In the genomic region with DNA sequence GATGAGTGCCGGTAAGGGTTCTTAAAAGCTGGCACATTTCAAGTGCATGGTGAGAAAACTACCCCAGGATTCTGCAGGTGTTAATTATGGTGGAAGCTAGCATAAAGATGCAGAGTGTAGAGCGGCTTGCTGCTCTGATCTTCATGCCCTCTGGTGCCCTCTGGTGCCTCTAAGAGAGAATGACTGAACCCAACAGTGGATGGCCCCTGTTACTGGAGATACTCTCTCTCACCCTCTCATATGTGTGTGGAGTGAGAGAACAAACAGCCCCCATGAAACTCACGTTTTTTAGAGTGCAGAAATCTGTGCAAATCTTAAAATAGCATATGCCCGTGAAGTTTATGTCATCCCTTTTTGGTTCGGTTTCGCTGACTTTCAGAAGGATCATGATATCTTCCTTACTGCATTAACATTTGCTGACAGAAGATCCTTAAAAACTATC, we compare ENCODE assay signal across 9 cellular contexts.
DNase-seq lines count a peak whose midpoint lies in the region; ATAC-seq and TF ChIP-seq lines count a peak whose summit lies in the region.
"Had no signal": no experiment of that assay in that cellular context is flagged by ENCODE, and none has a peak within 500 bp of the region (broad histone marks: within the 10 kb centered on the region; RNA-seq: fewer than 3 reads in every experiment).

No MANE protein-coding gene starts in this region.

- CTCF ChIA-PET in CD4-positive, alpha-beta memory T cell (lab: Charles Lee; ENCODE audit: partially characterized antibody): interaction anchor here (0.7 to 1.5 kb wide), 4 partner anchors 9 to 374 kb away, joined by 3 to 7 read pairs (median 4); no protein-coding TSS in a partner anchor
- CTCF ChIA-PET in activated B cell treated with CpG ODN at 0.5 μM for 24 hours (lab: Charles Lee): interaction anchor here (0.7 to 6.1 kb wide), 12 partner anchors 8 to 1200 kb away, joined by 3 to 47 read pairs (median 4); no protein-coding TSS in a partner anchor

- no peak for TF ChIP-seq CTCF in activated B cell treated with CpG ODN at 0.5 μM for 24 hours (IDR thresholded peaks at IDR 0.05)
- TF ChIP-seq CTCF in lower lobe of right lung (IDR thresholded peaks at IDR 0.05): peak; percentile 70

- no peaks in the 10 kb centered on the region for H3K4me1 ChIP-seq in CD4-positive, alpha-beta memory T cell (ENCODE audit: insufficient read depth, low read length)
- H3K4me1 ChIP-seq in lower lobe of right lung: no peaks in the 10 kb centered on the region

- no peaks in the 10 kb centered on the region for H3K36me3 ChIP-seq in CD4-positive, alpha-beta memory T cell (ENCODE audit: insufficient read depth, low read length)
- H3K36me3 ChIP-seq in lower lobe of right lung: no peaks in the 10 kb centered on the region

- no peak overlapping the region for H3K27ac Mint-ChIP-seq in CD4-positive, alpha-beta memory T cell
- H3K27ac Mint-ChIP-seq in activated B cell treated with CpG ODN at 0.5 μM for 24 hours: no peak overlapping the region
- H3K27ac Mint-ChIP-seq: T-helper 1 cell treated with Interleukin-12 subunit alpha and Interleukin-12 subunit beta and Interleukin-4 antibody, amounts not matched to agents 30 μg/mL and 1 μg/mL, for 36 hours had no signal

- H3K4me3 Mint-ChIP-seq in CD4-positive, alpha-beta memory T cell: no peak overlapping the region
- H3K4me3 Mint-ChIP-seq in activated B cell treated with CpG ODN at 0.5 μM for 24 hours: no peak overlapping the region
- H3K4me3 Mint-ChIP-seq: T-helper 1 cell treated with Interleukin-12 subunit alpha and Interleukin-12 subunit beta and Interleukin-4 antibody, amounts not matched to agents 30 μg/mL and 1 μg/mL, for 36 hours had no signal

- H3K9me3 Mint-ChIP-seq in CD4-positive, alpha-beta memory T cell: no peaks in the 10 kb centered on the region
- H3K9me3 Mint-ChIP-seq in activated B cell treated with CpG ODN at 0.5 μM for 24 hours: no peaks in the 10 kb centered on the region
- H3K9me3 Mint-ChIP-seq: T-helper 1 cell treated with Interleukin-12 subunit alpha and Interleukin-12 subunit beta and Interleukin-4 antibody, amounts not matched to agents 30 μg/mL and 1 μg/mL, for 36 hours had no signal

- intact Hi-C loops in CD4-positive, alpha-beta memory T cell (cut with micrococcal nuclease): no loop called here
- intact Hi-C loops in activated B cell treated with CpG ODN at 0.5 μM for 24 hours (cut with micrococcal nuclease) (loop anchor here (1.0 to 10.0 kb wide), 6 partner anchors 373 to 759 kb away; no protein-coding TSS in a partner anchor), lower lobe of right lung (cut with DNase I) (loop anchor here (10.0 kb wide), 1 partner anchor 375 kb away; no protein-coding TSS in a partner anchor)

- H3K9me3 ChIP-seq in CD4-positive, alpha-beta memory T cell (ENCODE audit: control insufficient read depth in 1 of 2, low read length in 2 of 2): no peaks in the 10 kb centered on the region
- H3K9me3 ChIP-seq in lower lobe of right lung: no peaks in the 10 kb centered on the region

- H3K4me3 ChIP-seq in CD4-positive, alpha-beta memory T cell (ENCODE audit: low read length in 2 of 2): no peak overlapping the region
- H3K4me3 ChIP-seq in lower lobe of right lung: no peak overlapping the region

- H3K27me3 Mint-ChIP-seq in CD4-positive, alpha-beta memory T cell: peaks cover 0 to 2% of the 10 kb centered on the region in 2 donors
- peaks cover 1% of the 10 kb centered on the region for H3K27me3 Mint-ChIP-seq in activated B cell treated with CpG ODN at 0.5 μM for 24 hours

- ATAC-seq in HG03175 (IDR thresholded peaks at IDR 0.05; ENCODE audit: unreplicated experiment) (peak; percentile 99), activated B cell treated with CpG ODN at 0.5 μM for 24 hours (ENCODE audit: low read depth) (peak; percentile 97), lower lobe of right lung (peak; percentile 90 to 93)

- H3K27ac ChIP-seq in CD4-positive, alpha-beta memory T cell (ENCODE audit: low read depth, low read length): no peak overlapping the region
- no peak overlapping the region for H3K27ac ChIP-seq in lower lobe of right lung

- POLR2A ChIA-PET in CD4-positive, alpha-beta memory T cell (lab: Charles Lee; ENCODE audit: partially characterized antibody): no interaction called here
- POLR2A ChIA-PET in activated B cell treated with CpG ODN at 0.5 μM for 24 hours (lab: Charles Lee): no interaction called here

- peak in 4 of 5 donors; percentile 20 to 42 (median 38) for DNase-seq in CD4-positive, alpha-beta memory T cell
- DNase-seq in GM19240 (ENCODE audit: insufficient read length, low spot score) (peak; percentile 26), NCI-H2196 treated with DMSO at 0.1 percent for 48 hours (lab: John Stamatoyannopoulos, UW; ENCODE audit: unreplicated experiment) (peak; percentile 49), activated B cell treated with CpG ODN at 0.5 μM for 24 hours (no peak), dedifferentiated amniotic fluid mesenchymal stem cell (ENCODE audit: extremely low spot score) (peak; percentile 35), lower lobe of right lung (no peak)
- DNase-seq in stimulated activated CD8-positive, alpha-beta memory T cell treated with anti-CD3 and anti-CD28 coated beads, Interleukin-15, amount 100 ng/mL, for 1 hour (ENCODE audit: low read depth): peak; percentile 17

- H3K4me1 Mint-ChIP-seq in CD4-positive, alpha-beta memory T cell: no peaks in the 10 kb centered on the region
- no peaks in the 10 kb centered on the region for H3K4me1 Mint-ChIP-seq in activated B cell treated with CpG ODN at 0.5 μM for 24 hours

- H3K36me3 Mint-ChIP-seq in CD4-positive, alpha-beta memory T cell: no peaks in the 10 kb centered on the region
- no peaks in the 10 kb centered on the region for H3K36me3 Mint-ChIP-seq in activated B cell treated with CpG ODN at 0.5 μM for 24 hours (ENCODE audit: low read depth)

- H3K27me3 ChIP-seq in CD4-positive, alpha-beta memory T cell (ENCODE audit: insufficient read depth, low read length): no peaks in the 10 kb centered on the region
- H3K27me3 ChIP-seq in lower lobe of right lung (ENCODE audit: low read depth): no peaks in the 10 kb centered on the region

Comparison
In these comparisons a context has a peak if more than half of its experiments do, and no peak if none do; other contexts are left out.
1. DNase-seq: peak in CD4-positive, alpha-beta memory T cell (4 of 5), GM19240 (single experiment), NCI-H2196 treated with DMSO at 0.1 percent for 48 hours (single experiment), dedifferentiated amniotic fluid mesenchymal stem cell (single experiment) and stimulated activated CD8-positive, alpha-beta memory T cell treated with anti-CD3 and anti-CD28 coated beads, Interleukin-15, amount 100 ng/mL, for 1 hour (single experiment); none in activated B cell treated with CpG ODN at 0.5 μM for 24 hours (single experiment) and lower lobe of right lung (single experiment).
2. Peak in every context shown above with its lines, with median percentiles within 50 percentile points of each other: ATAC-seq.